ENCODE assay signal across 12 cellular contexts in the genomic region with DNA sequence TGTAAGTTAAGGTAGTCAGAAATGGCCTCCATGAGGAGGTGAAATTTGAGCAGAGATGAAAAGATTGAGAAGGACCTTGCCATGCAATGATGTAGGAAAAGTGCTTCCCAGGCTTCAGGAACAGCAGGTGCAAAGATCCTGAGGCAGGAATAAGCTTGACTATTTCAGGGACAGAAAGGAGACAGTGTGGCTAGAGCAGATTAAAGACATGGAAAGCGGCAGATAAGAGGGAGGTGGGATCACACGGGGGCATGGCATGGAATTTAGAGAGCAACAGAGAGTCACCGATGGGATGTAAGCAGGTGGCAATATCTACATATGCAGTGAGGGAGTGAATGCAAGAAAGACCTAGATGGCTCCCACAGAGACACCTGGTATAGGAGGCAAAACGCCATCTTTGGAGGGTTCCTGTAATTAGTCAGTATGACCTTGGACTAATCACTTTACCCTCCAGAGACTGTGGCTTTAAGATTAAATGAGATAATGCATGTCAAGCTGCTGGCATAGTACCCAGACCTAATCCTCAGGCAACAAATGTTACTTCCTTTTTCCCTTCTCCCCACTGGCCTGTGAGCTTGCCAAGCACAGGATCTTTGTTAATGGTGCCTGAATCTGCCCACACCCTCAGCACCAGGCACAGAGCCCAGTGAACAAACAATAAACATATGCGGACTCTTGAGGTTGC. TPM values are rescaled to one million over a fixed set of nuclear protein-coding genes. Genes with fewer than 3 reads are reported as not detected.
DNase-seq lines count a peak whose midpoint lies in the region; ATAC-seq lines count a peak whose summit lies in the region.
"Had no signal": no experiment of that assay in that cellular context is flagged by ENCODE, and none has a peak within 500 bp of the region (broad histone marks: within the 10 kb centered on the region; RNA-seq: fewer than 3 reads in every experiment).

No MANE protein-coding gene starts in this region.

- H3K4me1 Mint-ChIP-seq in activated CD8-positive, alpha-beta T cell treated with anti-CD3 and anti-CD28 coated beads, Interleukin-2, amount 10 ng/mL, durations not matched to agents 7 days and 5 days (ENCODE audit: low read depth), result no peaks in the 10 kb centered on the region

- peaks cover 17% of the 10 kb centered on the region for H3K27me3 Mint-ChIP-seq in activated CD8-positive, alpha-beta T cell treated with anti-CD3 and anti-CD28 coated beads, Interleukin-2, amount 10 ng/mL, durations not matched to agents 7 days and 5 days (ENCODE audit: low read depth)

- H3K4me3 Mint-ChIP-seq in activated CD8-positive, alpha-beta T cell treated with anti-CD3 and anti-CD28 coated beads, Interleukin-2, amount 10 ng/mL, durations not matched to agents 7 days and 5 days, result no peak overlapping the region
- H3K4me3 Mint-ChIP-seq: activated CD8-positive, alpha-beta T cell treated with anti-CD3 and anti-CD28 coated beads for 36 hours had no signal

- CTCF ChIA-PET in activated CD8-positive, alpha-beta T cell treated with anti-CD3 and anti-CD28 coated beads, Interleukin-2, amount 10 ng/mL, durations not matched to agents 7 days and 5 days (lab: Charles Lee), result interaction anchor here (1.3 kb wide), 1 partner anchor 27 kb away, joined by 4 read pairs; no protein-coding TSS in a partner anchor

- no peak for ATAC-seq in HG03175 (IDR thresholded peaks at IDR 0.05; ENCODE audit: unreplicated experiment)
- no peak for ATAC-seq in activated CD8-positive, alpha-beta T cell treated with anti-CD3 and anti-CD28 coated beads, Interleukin-2, amount 10 ng/mL, durations not matched to agents 7 days and 5 days
- ATAC-seq: activated CD8-positive, alpha-beta T cell treated with anti-CD3 and anti-CD28 coated beads for 36 hours had no signal

- peak; percentile 69 for DNase-seq in DMS 273 treated with DMSO at 0.1 percent for 48 hours (lab: John Stamatoyannopoulos, UW)
- peak; percentile 89 for DNase-seq in NCI-H2196 (lab: John Stamatoyannopoulos, UW; ENCODE audit: unreplicated experiment)
- peak; percentile 93 for DNase-seq in cerebellar cortex (ENCODE audit: low spot score)
- DNase-seq in myocyte (ENCODE audit: low read depth), result peak; percentile 68
- DNase-seq in nucleus accumbens (lab: John Stamatoyannopoulos, UW), result no peak
- no peak for DNase-seq in ecto neural progenitor cell (ENCODE audit: low spot score)
- no peak for DNase-seq in activated CD8-positive, alpha-beta T cell treated with anti-CD3 and anti-CD28 coated beads, Interleukin-2, amount 10 ng/mL, durations not matched to agents 7 days and 5 days
- DNase-seq: activated CD8-positive, alpha-beta T cell treated with anti-CD3 and anti-CD28 coated beads for 36 hours; GOT3; NCI-H146 had no signal

- no peaks in the 10 kb centered on the region for H3K9me3 Mint-ChIP-seq in activated CD8-positive, alpha-beta T cell treated with anti-CD3 and anti-CD28 coated beads, Interleukin-2, amount 10 ng/mL, durations not matched to agents 7 days and 5 days (ENCODE audit: insufficient read depth)
- H3K9me3 Mint-ChIP-seq: activated CD8-positive, alpha-beta T cell treated with anti-CD3 and anti-CD28 coated beads for 36 hours had no signal

- no peak overlapping the region for H3K27ac Mint-ChIP-seq in activated CD8-positive, alpha-beta T cell treated with anti-CD3 and anti-CD28 coated beads, Interleukin-2, amount 10 ng/mL, durations not matched to agents 7 days and 5 days
- H3K27ac Mint-ChIP-seq: activated CD8-positive, alpha-beta T cell treated with anti-CD3 and anti-CD28 coated beads for 36 hours; progenitor cell of endocrine pancreas had no signal

- POLR2A ChIA-PET in activated CD8-positive, alpha-beta T cell treated with anti-CD3 and anti-CD28 coated beads, Interleukin-2, amount 10 ng/mL, durations not matched to agents 7 days and 5 days (lab: Charles Lee), result no interaction called here

- H3K36me3 Mint-ChIP-seq in activated CD8-positive, alpha-beta T cell treated with anti-CD3 and anti-CD28 coated beads, Interleukin-2, amount 10 ng/mL, durations not matched to agents 7 days and 5 days (ENCODE audit: low read depth), result no peaks in the 10 kb centered on the region

RNA-seq across cellular contexts. Expression of gene ACER3, which starts 24.6 kb away (rescaled TPM):
- total RNA-seq in myocyte, result 4.4 and 7.0 TPM in 2 replicates
- polyA plus RNA-seq in myocyte (2012), result 3.2 TPM
- total RNA-seq in activated CD8-positive, alpha-beta T cell treated with anti-CD3 and anti-CD28 coated beads, Interleukin-2, amount 10 ng/mL, durations not matched to agents 7 days and 5 days, result 10 to 100 TPM in 1 of 2 experiments, 1 to 10 TPM in 1; 9.4 to 13.8 TPM

RNA-seq across cellular contexts. Expression of gene TSKU, which starts 52.9 kb away (rescaled TPM):
- total RNA-seq in myocyte, result 14.8 and 15.5 TPM in 2 replicates
- polyA plus RNA-seq in myocyte (2012), result 38.9 TPM
- 1 to 10 TPM; 2.5 TPM for total RNA-seq in activated CD8-positive, alpha-beta T cell treated with anti-CD3 and anti-CD28 coated beads, Interleukin-2, amount 10 ng/mL, durations not matched to agents 7 days and 5 days

Comparison
In these comparisons a context has a peak if more than half of its experiments do, and no peak if none do; other contexts are left out.
1. DNase-seq: peak in DMS 273 treated with DMSO at 0.1 percent for 48 hours (single experiment), NCI-H2196 (single experiment), cerebellar cortex (single experiment) and myocyte (single experiment); none in nucleus accumbens (0 of 56), ecto neural progenitor cell (single experiment) and activated CD8-positive, alpha-beta T cell treated with anti-CD3 and anti-CD28 coated beads, Interleukin-2, amount 10 ng/mL, durations not matched to agents 7 days and 5 days (single experiment).